ENCODE assay signal across 8 cellular contexts in genomic region chr9:116860509-116861120, GRCh38.
DNase-seq lines count a peak whose midpoint lies in the region; ATAC-seq and TF ChIP-seq lines count a peak whose summit lies in the region.

No MANE protein-coding gene starts in this region.

- no peaks in the 10 kb centered on the region for H3K9me3 Mint-ChIP-seq in chondrocyte (ENCODE audit: low read depth)

- no peaks in the 10 kb centered on the region for H3K27me3 ChIP-seq in HL-60 (ENCODE audit: insufficient read depth, poor library complexity, severe bottlenecking)
- no peaks in the 10 kb centered on the region for H3K27me3 ChIP-seq in left lung
- H3K27me3 ChIP-seq in thoracic aorta (replicated peaks; ENCODE audit: insufficient read depth): no peaks in the 10 kb centered on the region

- H3K4me1 Mint-ChIP-seq in chondrocyte (ENCODE audit: low read depth): peaks cover 2% of the 10 kb centered on the region

- DNase-seq in COR-L47 (lab: John Stamatoyannopoulos, UW) (peak; percentile 68), HL-60 (ENCODE audit: low read depth in 1 of 2, low spot score in 1 of 2) (peak; percentile 16 to 18), OCI-M1 (lab: John Stamatoyannopoulos, UW) (peak; percentile 56), chondrocyte (ENCODE audit: low spot score) (no peak), left lung (peak in 1 of 2 donors; percentile 55), thoracic aorta (ENCODE audit: low spot score) (peak; percentile 8)

- no peaks in the 10 kb centered on the region for H3K36me3 ChIP-seq in left lung
- no peaks in the 10 kb centered on the region for H3K36me3 ChIP-seq in thoracic aorta

- H3K9me3 ChIP-seq in left lung (no peaks in the 10 kb centered on the region), thoracic aorta (no peaks in the 10 kb centered on the region)

- H3K27ac ChIP-seq in HL-60 (replicated peaks) (no peak overlapping the region), left lung (no peak overlapping the region), thoracic aorta (no peak overlapping the region)

- H3K4me3 Mint-ChIP-seq in chondrocyte (ENCODE audit: unreplicated experiment): no peak overlapping the region

- no peaks in the 10 kb centered on the region for H3K36me3 Mint-ChIP-seq in chondrocyte (ENCODE audit: low read depth)

- TF ChIP-seq CTCF in HL-60 (IDR thresholded peaks at IDR 0.05; ENCODE audit: insufficient read depth, low read length) (peak; percentile 59), chondrocyte (IDR thresholded peaks at IDR 0.05) (peak; percentile 92), left lung (IDR thresholded peaks at IDR 0.05) (peak; percentile 50 to 75), thoracic aorta (IDR thresholded peaks at IDR 0.05) (peak; percentile 42)

- intact Hi-C loops in left lung (cut with DNase I): no loop called here

- ATAC-seq in GM18858 (IDR thresholded peaks at IDR 0.05; ENCODE audit: unreplicated experiment) (peak; percentile 65), left lung (peak; percentile 91), thoracic aorta (ENCODE audit: insufficient number of reproducible peaks, low FRiP score, low read depth) (peak; percentile 58), GM18498 (IDR thresholded peaks at IDR 0.05; ENCODE audit: unreplicated experiment) (no peak)

- H3K4me1 ChIP-seq in left lung (no peaks in the 10 kb centered on the region), thoracic aorta (ENCODE audit: control insufficient read depth in 1 of 2, low read depth in 2 of 2) (no peaks in the 10 kb centered on the region)

- H3K4me3 ChIP-seq in HL-60 (replicated peaks; ENCODE audit: insufficient read depth, low read length) (no peak overlapping the region), left lung (no peak overlapping the region), thoracic aorta (no peak overlapping the region)

- H3K27me3 Mint-ChIP-seq in chondrocyte (ENCODE audit: low read depth): peaks cover 32% of the 10 kb centered on the region

- H3K27ac Mint-ChIP-seq in chondrocyte (ENCODE audit: unreplicated experiment): no peak overlapping the region

Comparison
In these comparisons a context has a peak if more than half of its experiments do, and no peak if none do; other contexts are left out.
1. CTCF ChIP-seq: peak in every context shown above with its lines; median percentile 92 in chondrocyte; 62 in left lung; 59 in HL-60; 42 in thoracic aorta.